ENCODE assay signal across 1 cellular context in genomic region chr1:52677407-52677806, GRCh38.
TF ChIP-seq lines count a peak whose summit lies in the region.

No MANE protein-coding gene starts in this region.

TF ChIP-seq in IMR-90, 13 proteins besides CTCF, POLR2A, EP300 and RAD21:
- TF ChIP-seq BHLHE40 (IDR thresholded peaks at IDR 0.05; ENCODE audit: low read depth, low read length) = no peak
- no peak for TF ChIP-seq NFE2L2 (IDR thresholded peaks at IDR 0.05; ENCODE audit: low read depth, low read length)
- no peak for TF ChIP-seq RCOR1 (IDR thresholded peaks at IDR 0.05; ENCODE audit: insufficient replicate concordance, low read length)
- TF ChIP-seq CEBPB (IDR thresholded peaks at IDR 0.05; ENCODE audit: low read depth, low read length) = peak; percentile 57; the same call in 1 of the 2 replicates
- no peak for TF ChIP-seq MXI1 (IDR thresholded peaks at IDR 0.05; ENCODE audit: borderline replicate concordance, low read depth, low read length)
- no peak for TF ChIP-seq CHD1 (IDR thresholded peaks at IDR 0.05; ENCODE audit: low read depth, low read length)
- no peak for TF ChIP-seq FOS (IDR thresholded peaks at IDR 0.05; ENCODE audit: low read depth, low read length)
